Comparison of ENCODE assay signal across 1 cellular context in genomic region chr17:29389994-29390855, GRCh38.
TF ChIP-seq lines count a peak whose summit lies in the region.

TSS of gene TAOK1 (plus strand) at chr17:29390363. CDS start at chr17:29451549, 61,186 bp downstream.

TF ChIP-seq in GM12878, 131 proteins besides CTCF, POLR2A, EP300 and RAD21 (continued from another document and continues in another):
- peak; percentile 92 for TF ChIP-seq IRF5 (IDR thresholded peaks at IDR 0.05; ENCODE audit: borderline replicate concordance)
- no peak for TF ChIP-seq ZZZ3 (IDR thresholded peaks at IDR 0.05; ENCODE audit: control insufficient read depth, insufficient read length, low read depth)
- no peak for TF ChIP-seq MEF2A (IDR thresholded peaks at IDR 0.05; ENCODE audit: insufficient read depth, low read depth, low read length)
- TF ChIP-seq DPF2 (IDR thresholded peaks at IDR 0.05) = peak; percentile 78
- TF ChIP-seq BCLAF1 (IDR thresholded peaks at IDR 0.05) = 0 out of 2 replicates have a peak, but pooled peaks have one; percentile 45
- no peak for TF ChIP-seq CEBPZ (IDR thresholded peaks at IDR 0.05; ENCODE audit: low read depth, low read length)
- no peak for TF ChIP-seq NR2C2 (IDR thresholded peaks at IDR 0.05; ENCODE audit: borderline replicate concordance, control insufficient read depth, insufficient read length, low read depth)
- TF ChIP-seq ZNF274 (IDR thresholded peaks at IDR 0.05; ENCODE audit: insufficient read depth, insufficient read length) = no peak
- TF ChIP-seq EZH2 (IDR thresholded peaks at IDR 0.05; ENCODE audit: borderline replicate concordance, control insufficient read depth, low read depth, low read length) = no peak
- TF ChIP-seq CBFB (IDR thresholded peaks at IDR 0.05; ENCODE audit: low read depth) = peak; percentile 97
- TF ChIP-seq PKNOX1 (IDR thresholded peaks at IDR 0.05) = peak; percentile 84
- no peak for TF ChIP-seq ATF3 (IDR thresholded peaks at IDR 0.05; ENCODE audit: borderline replicate concordance, extremely low read depth, low read depth, low read length)
- TF ChIP-seq IKZF1 (conservative IDR thresholded peaks at IDR 0.05) = peak; percentile 67
- TF ChIP-seq FOXM1 (IDR thresholded peaks at IDR 0.05; ENCODE audit: low read depth, low read length) = no peak
- TF ChIP-seq NRF1 (conservative IDR thresholded peaks at IDR 0.05; ENCODE audit: low read depth, low read length) = peak; percentile 69
- TF ChIP-seq YY1 (IDR thresholded peaks at IDR 0.05; ENCODE audit: low read depth, low read length) = peak; percentile 88
- peak; percentile 93 for TF ChIP-seq POLR2AphosphoS5 (IDR thresholded peaks at IDR 0.05; ENCODE audit: low read length)
- peak in 1 of 2 experiments; percentile 16; a peak in 1 of 4 replicates for TF ChIP-seq BHLHE40 (IDR thresholded peaks at IDR 0.05; ENCODE audit: borderline replicate concordance in 1 of 2, low read depth in 2 of 2, low read length in 1 of 2)
- TF ChIP-seq MAX (IDR thresholded peaks at IDR 0.05; ENCODE audit: low read depth, low read length) = peak; percentile 76
- no peak for TF ChIP-seq E2F4 (IDR thresholded peaks at IDR 0.05; ENCODE audit: low read depth, low read length)
- no peak for TF ChIP-seq MTA3 (IDR thresholded peaks at IDR 0.05; ENCODE audit: borderline replicate concordance, low read length)
- TF ChIP-seq TCF3 (IDR thresholded peaks at IDR 0.05; ENCODE audit: borderline replicate concordance, insufficient read depth, low read depth, low read length) = 0 out of 2 replicates have a peak, but pooled peaks have one; percentile 19
- no peak for TF ChIP-seq NR2C1 (IDR thresholded peaks at IDR 0.05)
- TF ChIP-seq HDAC2 (IDR thresholded peaks at IDR 0.05) = no peak
- peak; percentile 65; the same call in 1 of the 2 replicates for TF ChIP-seq ZNF207 (IDR thresholded peaks at IDR 0.05; ENCODE audit: borderline replicate concordance)
- peak; percentile 39 for TF ChIP-seq KLF5 (IDR thresholded peaks at IDR 0.05; ENCODE audit: partially characterized antibody)
- TF ChIP-seq BMI1 (IDR thresholded peaks at IDR 0.05; ENCODE audit: borderline replicate concordance) = no peak
- TF ChIP-seq ZSCAN29 (IDR thresholded peaks at IDR 0.05) = no peak
- TF ChIP-seq PAX8 (IDR thresholded peaks at IDR 0.05) = no peak
- peak; percentile 92 for TF ChIP-seq PAX5 (IDR thresholded peaks at IDR 0.05; ENCODE audit: borderline replicate concordance, low read depth, low read length)
- TF ChIP-seq MLLT1 (IDR thresholded peaks at IDR 0.05) = peak; percentile 35; the same call in 1 of the 2 replicates
- no peak for TF ChIP-seq SP1 (IDR thresholded peaks at IDR 0.05; ENCODE audit: low read depth, low read length)
- peak; percentile 27 to 70; a peak in 3 of 4 replicates for TF ChIP-seq IKZF2 (IDR thresholded peaks at IDR 0.05)
- TF ChIP-seq BCL3 (IDR thresholded peaks at IDR 0.05; ENCODE audit: borderline replicate concordance, insufficient read depth, low read depth, low read length, poor library complexity, severe bottlenecking) = no peak
- no peak for TF ChIP-seq YBX1 (IDR thresholded peaks at IDR 0.05)
- TF ChIP-seq CEBPB (IDR thresholded peaks at IDR 0.05; ENCODE audit: borderline replicate concordance in 1 of 2, low read depth in 2 of 2, low read length in 2 of 2) = no peak
- TF ChIP-seq E4F1 (IDR thresholded peaks at IDR 0.05; ENCODE audit: borderline replicate concordance, partially characterized antibody) = no peak
- TF ChIP-seq RCOR1 (conservative IDR thresholded peaks at IDR 0.05; ENCODE audit: low read depth, low read length) = peak; percentile 98
- TF ChIP-seq NFIC (IDR thresholded peaks at IDR 0.05; ENCODE audit: low read depth, low read length) = no peak
- no peak for TF ChIP-seq BCL11A (IDR thresholded peaks at IDR 0.05; ENCODE audit: low read depth, low read length)
- TF ChIP-seq SMAD1 (IDR thresholded peaks at IDR 0.05; ENCODE audit: low read depth, partially characterized antibody) = no peak
- peak; percentile 85 for TF ChIP-seq GATAD2B (conservative IDR thresholded peaks at IDR 0.05; ENCODE audit: low read depth)
- 0 out of 2 replicates have a peak, but pooled peaks have one; percentile 43 for TF ChIP-seq RBBP5 (conservative IDR thresholded peaks at IDR 0.05)
- no peak for TF ChIP-seq CHD4 (IDR thresholded peaks at IDR 0.05)
- TF ChIP-seq WRNIP1 (IDR thresholded peaks at IDR 0.05; ENCODE audit: borderline replicate concordance, low read depth, low read length) = no peak
- TF ChIP-seq BACH1 (IDR thresholded peaks at IDR 0.05; ENCODE audit: borderline replicate concordance) = peak; percentile 68; the same call in 1 of the 2 replicates
- peak; percentile 95 for TF ChIP-seq BRCA1 (IDR thresholded peaks at IDR 0.05; ENCODE audit: low read depth, low read length)
